ENCODE assay signal across 1 cellular context in the genomic region with DNA sequence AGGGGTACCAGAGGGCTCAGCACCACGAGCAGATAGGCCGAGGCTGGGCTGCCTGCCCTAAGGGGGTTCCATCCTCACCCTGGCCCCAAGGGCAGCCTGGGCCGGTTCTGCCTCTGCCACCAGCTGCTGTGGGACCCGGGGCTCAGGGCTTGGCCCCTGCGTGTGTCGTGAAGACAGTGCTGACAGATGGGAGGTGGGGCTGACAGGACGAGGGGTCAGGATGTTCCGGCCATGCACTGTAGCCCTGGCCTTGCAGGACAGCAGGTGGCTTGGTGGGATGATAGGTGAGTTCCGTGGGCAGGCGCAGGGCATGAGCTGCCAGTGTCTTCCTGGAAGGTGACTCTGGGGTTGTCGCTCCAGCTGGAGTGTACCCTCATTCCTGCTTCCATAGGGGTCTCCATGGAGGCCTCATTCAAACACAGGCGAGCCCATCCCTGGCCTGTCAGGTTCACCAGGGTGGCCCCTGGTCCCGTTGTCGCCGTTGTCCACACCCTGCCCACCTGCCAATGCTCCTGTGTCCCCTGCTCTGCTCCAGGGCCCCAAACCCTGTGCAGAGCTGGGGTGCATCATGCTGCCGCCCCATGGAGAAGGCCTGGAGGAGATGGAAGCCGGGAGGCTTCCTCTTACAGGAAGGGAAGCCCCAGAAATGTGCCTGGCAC.
TF ChIP-seq lines count a peak whose summit lies in the region.

No MANE protein-coding gene starts in this region.

TF ChIP-seq in GM12878, 131 proteins besides CTCF, POLR2A, EP300 and RAD21 (continued from another document):
- no peak for TF ChIP-seq CEBPB (IDR thresholded peaks at IDR 0.05; ENCODE audit: borderline replicate concordance in 1 of 2, low read depth in 2 of 2, low read length in 2 of 2)
- no peak for TF ChIP-seq SIX5 (IDR thresholded peaks at IDR 0.05; ENCODE audit: low read depth, low read length, severe bottlenecking)
- TF ChIP-seq SREBF2 (IDR thresholded peaks at IDR 0.05; ENCODE audit: low read length) = no peak
- no peak for TF ChIP-seq MTA2 (IDR thresholded peaks at IDR 0.05; ENCODE audit: low read depth)
- no peak for TF ChIP-seq PKNOX1 (IDR thresholded peaks at IDR 0.05)
- TF ChIP-seq YBX1 (IDR thresholded peaks at IDR 0.05) = no peak
- TF ChIP-seq MEF2B (IDR thresholded peaks at IDR 0.05; ENCODE audit: partially characterized antibody, poor library complexity, severe bottlenecking) = no peak
- TF ChIP-seq RUNX3 (IDR thresholded peaks at IDR 0.05; ENCODE audit: low read length) = no peak
- no peak for TF ChIP-seq MXI1 (IDR thresholded peaks at IDR 0.05; ENCODE audit: low read depth, low read length)
- no peak for TF ChIP-seq ASH2L (IDR thresholded peaks at IDR 0.05; ENCODE audit: borderline replicate concordance, low read depth)
- no peak for TF ChIP-seq BRCA1 (IDR thresholded peaks at IDR 0.05; ENCODE audit: low read depth, low read length)
- no peak for TF ChIP-seq SMAD1 (IDR thresholded peaks at IDR 0.05; ENCODE audit: low read depth, partially characterized antibody)
- no peak for TF ChIP-seq KLF5 (IDR thresholded peaks at IDR 0.05; ENCODE audit: partially characterized antibody)
- no peak for TF ChIP-seq IKZF1 (conservative IDR thresholded peaks at IDR 0.05)
TF ChIP-seq in GM12878: peak in this region for 0.
